ENCODE assay signal across 1 cellular context in genomic region chr7:129054438-129055293, GRCh38.
TF ChIP-seq lines count a peak whose summit lies in the region.

TSS of gene TNPO3 (minus strand) at chr7:129055111. CDS start at chr7:129054770, 341 bp downstream.

TF ChIP-seq in HepG2, 621 proteins besides CTCF, POLR2A, EP300 and RAD21 (continued from another document and continues in another):
- TF ChIP-seq KLF15 (CRISPR knock-in tag; IDR thresholded peaks at IDR 0.05; ENCODE audit: borderline replicate concordance) (no peak), AGO1 (IDR thresholded peaks at IDR 0.05; ENCODE audit: low read depth, low read length, poor library complexity, severe bottlenecking) (no peak), ZNF772 (CRISPR knock-in tag; IDR thresholded peaks at IDR 0.05) (peak; percentile 52; the same call in 1 of the 2 replicates), GABPA (IDR thresholded peaks at IDR 0.05; ENCODE audit: low read depth, low read length) (peak; percentile 86), GABPA (CRISPR knock-in tag; IDR thresholded peaks at IDR 0.05; ENCODE audit: low read depth) (peak; percentile 96), MXD1 (CRISPR knock-in tag; IDR thresholded peaks at IDR 0.05) (no peak; the same call in 1 of the 2 replicates), SP4 (CRISPR knock-in tag; IDR thresholded peaks at IDR 0.05) (peak; percentile 70), RNF219 (CRISPR knock-in tag; IDR thresholded peaks at IDR 0.05) (peak; percentile 73; the same call in 1 of the 2 replicates), ONECUT2 (CRISPR knock-in tag; IDR thresholded peaks at IDR 0.05) (no peak), ZBTB42 (CRISPR knock-in tag; IDR thresholded peaks at IDR 0.05) (peak; percentile 74), IRX3 (CRISPR knock-in tag; IDR thresholded peaks at IDR 0.05; ENCODE audit: borderline replicate concordance, low read depth) (peak; percentile 23; the same call in 1 of the 2 replicates), MXD3 (CRISPR knock-in tag; IDR thresholded peaks at IDR 0.05) (peak; percentile 74; the same call in 1 of the 2 replicates), ZBTB46 (CRISPR knock-in tag; IDR thresholded peaks at IDR 0.05; ENCODE audit: borderline replicate concordance) (0 out of 2 replicates have a peak, but pooled peaks have one; percentile 61), ZNF235 (CRISPR knock-in tag; IDR thresholded peaks at IDR 0.05; ENCODE audit: borderline replicate concordance) (no peak), CBX5 (CRISPR knock-in tag; IDR thresholded peaks at IDR 0.05; ENCODE audit: borderline replicate concordance) (no peak), ZNF317 (CRISPR knock-in tag; IDR thresholded peaks at IDR 0.05) (peak; percentile 21), CHCHD3 (CRISPR knock-in tag; IDR thresholded peaks at IDR 0.05) (peak; percentile 72; the same call in 1 of the 2 replicates), ZNF263 (CRISPR knock-in tag; IDR thresholded peaks at IDR 0.05) (peak; percentile 89), ZNF564 (CRISPR knock-in tag; IDR thresholded peaks at IDR 0.05) (peak; percentile 77), ZNF773 (CRISPR knock-in tag; IDR thresholded peaks at IDR 0.05; ENCODE audit: borderline replicate concordance) (no peak), ZFX (CRISPR knock-in tag; IDR thresholded peaks at IDR 0.05; ENCODE audit: low read depth) (peak; percentile 85), TBP (CRISPR knock-in tag; IDR thresholded peaks at IDR 0.05) (no peak), KLF11 (CRISPR knock-in tag; IDR thresholded peaks at IDR 0.05) (peak; percentile 32; the same call in 1 of the 2 replicates), KLF12 (CRISPR knock-in tag; IDR thresholded peaks at IDR 0.05; ENCODE audit: borderline replicate concordance) (0 out of 2 replicates have a peak, but pooled peaks have one; percentile 4), EZH2 (conservative IDR thresholded peaks at IDR 0.05; ENCODE audit: low read depth, low read length) (no peak), PAXIP1 (CRISPR knock-in tag; conservative IDR thresholded peaks at IDR 0.05) (peak; percentile 66), ZBTB3 (CRISPR knock-in tag; IDR thresholded peaks at IDR 0.05; ENCODE audit: borderline replicate concordance, low read depth) (0 out of 2 replicates have a peak, but pooled peaks have one; percentile 35), ZNF598 (CRISPR knock-in tag; IDR thresholded peaks at IDR 0.05; ENCODE audit: borderline replicate concordance) (peak; percentile 33; the same call in 1 of the 2 replicates), MIXL1 (CRISPR knock-in tag; IDR thresholded peaks at IDR 0.05) (peak; percentile 35), ETS1 (CRISPR knock-in tag; IDR thresholded peaks at IDR 0.05) (peak; percentile 57; the same call in 1 of the 2 replicates), KDM6A (CRISPR knock-in tag; IDR thresholded peaks at IDR 0.05; ENCODE audit: low read depth) (0 out of 2 replicates have a peak, but pooled peaks have one; percentile 51), ZNF709 (CRISPR knock-in tag; IDR thresholded peaks at IDR 0.05) (0 out of 2 replicates have a peak, but pooled peaks have one; percentile 51), DRAP1 (CRISPR knock-in tag; IDR thresholded peaks at IDR 0.05) (peak; percentile 79), ZNF30 (CRISPR knock-in tag; IDR thresholded peaks at IDR 0.05) (no peak), THAP8 (CRISPR knock-in tag; IDR thresholded peaks at IDR 0.05; ENCODE audit: borderline replicate concordance) (peak; percentile 84; the same call in 1 of the 2 replicates), CBFB (CRISPR knock-in tag; IDR thresholded peaks at IDR 0.05) (no peak), THRA (CRISPR knock-in tag; IDR thresholded peaks at IDR 0.05; ENCODE audit: borderline replicate concordance) (peak; percentile 65), SAFB2 (CRISPR knock-in tag; IDR thresholded peaks at IDR 0.05; ENCODE audit: borderline replicate concordance, low read depth) (0 out of 2 replicates have a peak, but pooled peaks have one; percentile 71), PREB (CRISPR knock-in tag; IDR thresholded peaks at IDR 0.05) (no peak), ZFP41 (CRISPR knock-in tag; IDR thresholded peaks at IDR 0.05; ENCODE audit: borderline replicate concordance) (0 out of 2 replicates have a peak, but pooled peaks have one; percentile 80), ZNF615 (CRISPR knock-in tag; IDR thresholded peaks at IDR 0.05; ENCODE audit: borderline replicate concordance) (peak; percentile 91; the same call in 1 of the 2 replicates), ZSCAN29 (CRISPR knock-in tag; conservative IDR thresholded peaks at IDR 0.05) (peak; percentile 86; the same call in 1 of the 2 replicates), HMGXB3 (CRISPR knock-in tag; IDR thresholded peaks at IDR 0.05; ENCODE audit: borderline replicate concordance) (no peak), ZFP1 (CRISPR knock-in tag; IDR thresholded peaks at IDR 0.05) (no peak), NFE2L1 (CRISPR knock-in tag; IDR thresholded peaks at IDR 0.05; ENCODE audit: borderline replicate concordance) (no peak)
